In genomic region chr3:50269460-50269859, GRCh38 we compare ENCODE assay signal across 1 cellular context.
TF ChIP-seq lines count a peak whose summit lies in the region.

No MANE protein-coding gene starts in this region.

TF ChIP-seq in H1, 55 proteins besides CTCF, POLR2A, EP300 and RAD21:
- TF ChIP-seq HDAC6 (IDR thresholded peaks at IDR 0.05; ENCODE audit: low read depth, low read length) (no peak), JUND (IDR thresholded peaks at IDR 0.05; ENCODE audit: low read length) (no peak), SIN3A (conservative IDR thresholded peaks at IDR 0.05 in 1 of 2, IDR thresholded peaks at IDR 0.05 in 1 of 2; ENCODE audit: low read depth in 1 of 2, low read length in 2 of 2) (no peak), KDM5A (IDR thresholded peaks at IDR 0.05; ENCODE audit: low read length) (no peak), ASH2L (IDR thresholded peaks at IDR 0.05; ENCODE audit: low read length) (no peak), ATF2 (IDR thresholded peaks at IDR 0.05; ENCODE audit: low read length) (no peak), NRF1 (IDR thresholded peaks at IDR 0.05; ENCODE audit: low read depth, low read length) (no peak), CTBP2 (IDR thresholded peaks at IDR 0.05; ENCODE audit: borderline replicate concordance, insufficient read depth, insufficient read length, low read length) (no peak), RBBP5 (IDR thresholded peaks at IDR 0.05; ENCODE audit: borderline replicate concordance, low read depth, low read length) (no peak), POLR2AphosphoS5 (IDR thresholded peaks at IDR 0.05; ENCODE audit: low read depth, low read length) (no peak), BACH1 (IDR thresholded peaks at IDR 0.05; ENCODE audit: low read length) (no peak), MAX (IDR thresholded peaks at IDR 0.05) (no peak), TBP (IDR thresholded peaks at IDR 0.05; ENCODE audit: low read depth, low read length) (no peak), BCL11A (IDR thresholded peaks at IDR 0.05; ENCODE audit: low read depth in 2 of 2, low read length in 2 of 2) (no peak), RFX5 (IDR thresholded peaks at IDR 0.05; ENCODE audit: borderline replicate concordance, low read depth, low read length) (no peak)
